In genomic region chr11:126419801-126420729, GRCh38 we compare ENCODE assay signal across 8 cellular contexts.
DNase-seq lines count a peak whose midpoint lies in the region; ATAC-seq lines count a peak whose summit lies in the region.

No MANE protein-coding gene starts in this region.

- DNase-seq in NCI-H2227 treated with DMSO at 0.1 percent for 48 hours (lab: John Stamatoyannopoulos, UW) (peak; percentile 17), hepatic stellate cell (ENCODE audit: low spot score) (peak; percentile 67), NCI-H1930 (lab: John Stamatoyannopoulos, UW) (no peak), MG63 (no peak), SK-N-DZ (ENCODE audit: low spot score) (no peak), AG08395 (ENCODE audit: low spot score) (no peak)

- peaks cover 21% of the 10 kb centered on the region for H3K36me3 ChIP-seq in MG63

- ATAC-seq in GM18498 (IDR thresholded peaks at IDR 0.05; ENCODE audit: unreplicated experiment) (peak; percentile 69), HG02588 (IDR thresholded peaks at IDR 0.05; ENCODE audit: unreplicated experiment) (peak; percentile 55)

- no peak overlapping the region for H3K4me3 ChIP-seq in MG63

- no peaks in the 10 kb centered on the region for H3K27me3 ChIP-seq in MG63

- H3K9me3 ChIP-seq in MG63: no peaks in the 10 kb centered on the region

Comparison
In these comparisons a context has a peak if more than half of its experiments do, and no peak if none do; other contexts are left out.
1. DNase-seq: peak in NCI-H2227 treated with DMSO at 0.1 percent for 48 hours (single experiment) and hepatic stellate cell (single experiment); none in NCI-H1930 (0 of 2), MG63 (single experiment), SK-N-DZ (single experiment) and AG08395 (single experiment).